Comparison of ENCODE assay signal across 10 cellular contexts in genomic region chr10:62653254-62653653, GRCh38.
DNase-seq lines count a peak whose midpoint lies in the region; ATAC-seq lines count a peak whose summit lies in the region.
"Had no signal": no experiment of that assay in that cellular context is flagged by ENCODE, and none has a peak within 500 bp of the region (broad histone marks: within the 10 kb centered on the region; RNA-seq: fewer than 3 reads in every experiment).

No MANE protein-coding gene starts in this region.

- H3K36me3 ChIP-seq in Karpas-422 (ENCODE audit: insufficient read depth, low read length) = no peaks in the 10 kb centered on the region

- no peaks in the 10 kb centered on the region for H4K20me1 ChIP-seq in Karpas-422 (ENCODE audit: insufficient read depth, low read depth, low read length)

- peak overlapping the region; percentile 70 for H3K27ac ChIP-seq in Karpas-422 (ENCODE audit: low read length)

- no peaks in the 10 kb centered on the region for H3K36me3 Mint-ChIP-seq in stimulated activated memory B cell treated with anti-CD40 and anti-IgM and Interleukin-4, amounts not matched to agents 10 μg/mL and 1 μg/mL and 100 μg/mL, for 72 hours

- H3K4me3 Mint-ChIP-seq in stimulated activated memory B cell treated with anti-CD40 and anti-IgM and Interleukin-4, amounts not matched to agents 10 μg/mL and 1 μg/mL and 100 μg/mL, for 72 hours = peak overlapping the region; percentile 8
- H3K4me3 Mint-ChIP-seq: effector memory CD8-positive, alpha-beta T cell had no signal

- DNase-seq in Karpas-422 (peak; percentile 95), KG1 (lab: John Stamatoyannopoulos, UW) (no peak), hypothalamus (lab: John Stamatoyannopoulos, UW) (no peak), occipital lobe (lab: John Stamatoyannopoulos, UW) (no peak)
- DNase-seq: effector memory CD8-positive, alpha-beta T cell; islet precursor cell had no signal

- H3K9me2 ChIP-seq in Karpas-422 (replicated peaks; ENCODE audit: insufficient read depth, low read length) = no peaks in the 10 kb centered on the region

- ATAC-seq in GM19043 (IDR thresholded peaks at IDR 0.05; ENCODE audit: low read depth, unreplicated experiment) (peak; percentile 82), HG02798 (IDR thresholded peaks at IDR 0.05; ENCODE audit: poor library complexity, unreplicated experiment) (peak; percentile 83)
- peak; percentile 92 for ATAC-seq in stimulated activated memory B cell treated with anti-CD40 and anti-IgM and Interleukin-4, amounts not matched to agents 10 μg/mL and 1 μg/mL and 100 μg/mL, for 72 hours
- ATAC-seq: effector memory CD8-positive, alpha-beta T cell; SK-N-SH treated with all-trans-retinoic acid at 6 μM for 48 hours had no signal

- peak overlapping the region; percentile 78 for H3K27ac Mint-ChIP-seq in stimulated activated memory B cell treated with anti-CD40 and anti-IgM and Interleukin-4, amounts not matched to agents 10 μg/mL and 1 μg/mL and 100 μg/mL, for 72 hours
- H3K27ac Mint-ChIP-seq: effector memory CD8-positive, alpha-beta T cell had no signal

- no peak overlapping the region for H3K9ac ChIP-seq in Karpas-422 (ENCODE audit: low read length)

- H3K27me3 ChIP-seq in Karpas-422 (ENCODE audit: low read length) = no peaks in the 10 kb centered on the region

- H3K4me2 ChIP-seq in Karpas-422 (ENCODE audit: low read depth, low read length, poor library complexity, severe bottlenecking) = peak overlapping the region; percentile 11

- no peaks in the 10 kb centered on the region for H3K79me2 ChIP-seq in Karpas-422 (ENCODE audit: low read length)

- no peaks in the 10 kb centered on the region for H3K9me3 Mint-ChIP-seq in stimulated activated memory B cell treated with anti-CD40 and anti-IgM and Interleukin-4, amounts not matched to agents 10 μg/mL and 1 μg/mL and 100 μg/mL, for 72 hours
- H3K9me3 Mint-ChIP-seq: effector memory CD8-positive, alpha-beta T cell had no signal

- H3K4me1 ChIP-seq in Karpas-422 (ENCODE audit: low read length) = peaks cover 35% of the 10 kb centered on the region

- 0 out of 2 replicates have a peak overlapping the region, but pooled peaks have one; percentile 25 for H2AFZ ChIP-seq in Karpas-422 (ENCODE audit: low read length)

- H3K27me3 Mint-ChIP-seq in stimulated activated memory B cell treated with anti-CD40 and anti-IgM and Interleukin-4, amounts not matched to agents 10 μg/mL and 1 μg/mL and 100 μg/mL, for 72 hours = no peaks in the 10 kb centered on the region
- H3K27me3 Mint-ChIP-seq: effector memory CD8-positive, alpha-beta T cell had no signal

- H3K4me3 ChIP-seq in Karpas-422 (ENCODE audit: low read length) = no peak overlapping the region

- peaks cover 72% of the 10 kb centered on the region for H3K4me1 Mint-ChIP-seq in stimulated activated memory B cell treated with anti-CD40 and anti-IgM and Interleukin-4, amounts not matched to agents 10 μg/mL and 1 μg/mL and 100 μg/mL, for 72 hours

- no peaks in the 10 kb centered on the region for H3K9me3 ChIP-seq in Karpas-422 (ENCODE audit: low read length)
